ENCODE assay signal across 13 cellular contexts in genomic region chr4:63556332-63556731, GRCh38.
"Had no signal": no experiment of that assay in that cellular context is flagged by ENCODE, and none has a peak within 500 bp of the region (broad histone marks: within the 10 kb centered on the region; RNA-seq: fewer than 3 reads in every experiment).

No MANE protein-coding gene starts in this region.

- H3K4me3 ChIP-seq: colonic mucosa, left lung, ovary, testis had no signal

- H3K9me3 ChIP-seq: colonic mucosa, ovary, testis had no signal

- H3K27me3 ChIP-seq: colonic mucosa, foreskin keratinocyte, left lung, ovary, testis had no signal

- H3K27ac ChIP-seq: colonic mucosa, foreskin keratinocyte, left lung, ovary, testis had no signal

- H3K36me3 ChIP-seq: colonic mucosa, left lung, ovary had no signal

- ATAC-seq: activated T-helper 17 cell treated with anti-CD3 and anti-CD28 coated beads, Interleukin-2, amount 50 U/mL, for 72 hours; foreskin keratinocyte; left lung; stimulated activated naive CD8-positive, alpha-beta T cell treated with anti-CD3 and anti-CD28 coated beads, Interleukin-15, amount 100 ng/mL, for 72 hours had no signal

- DNase-seq: activated CD4-positive, alpha-beta T cell treated with anti-CD3 and anti-CD28 coated beads, Interleukin-2, amount 10 ng/mL, durations not matched to agents 7 days and 5 days; activated CD4-positive, CD25-positive, alpha-beta regulatory T cell; activated naive CD4-positive, alpha-beta T cell treated with anti-CD3 and anti-CD28 coated beads for 36 hours; activated T-cell treated with anti-CD3 and anti-CD28 coated beads for 4 hours; colonic mucosa; foreskin keratinocyte; left lung; ovary; stimulated activated CD4-positive, alpha-beta T cell treated with anti-CD3 and anti-CD28 coated beads, Interleukin-15, amount 100 ng/mL, for 24 hours; stimulated activated CD4-positive, alpha-beta T cell treated with anti-CD3 and anti-CD28 coated beads, Interleukin-4, amount 100 ng/mL, for 4 hours; stimulated activated naive CD8-positive, alpha-beta T cell treated with anti-CD3 and anti-CD28 coated beads, Interleukin-15, amount 100 ng/mL, for 72 hours; testis had no signal

- H3K4me1 ChIP-seq: colonic mucosa, foreskin keratinocyte, left lung, testis had no signal
